ENCODE assay signal across 21 cellular contexts in genomic region chr16:83996481-83997252, GRCh38. TPM values are rescaled to one million over a fixed set of nuclear protein-coding genes. Genes with fewer than 3 reads are reported as not detected.
DNase-seq lines count a peak whose midpoint lies in the region; ATAC-seq, FAIRE-seq and TF ChIP-seq lines count a peak whose summit lies in the region.
"Had no signal": no experiment of that assay in that cellular context is flagged by ENCODE, and none has a peak within 500 bp of the region (broad histone marks: within the 10 kb centered on the region; RNA-seq: fewer than 3 reads in every experiment).

No MANE protein-coding gene starts in this region.

- no peak for FAIRE-seq in H1 (lab: Jason Lieb, UNC)
- FAIRE-seq: endothelial cell of umbilical vein had no signal

- H3K4me1 Mint-ChIP-seq in progenitor cell of endocrine pancreas (ENCODE audit: low read depth), result no peaks in the 10 kb centered on the region

- H3K27ac Mint-ChIP-seq in progenitor cell of endocrine pancreas, result no peak overlapping the region
- H3K27ac Mint-ChIP-seq: IgD-negative memory B cell had no signal

- H3K27ac ChIP-seq in H1 (ENCODE audit: low read depth, low read length), result no peak overlapping the region
- H3K27ac ChIP-seq: gastrocnemius medialis, left lung, PC-9, SK-N-MC, skin epidermis, testis had no signal

- peak; percentile 39 for DNase-seq in ELR (ENCODE audit: low read depth)
- peak; percentile 55 for DNase-seq in HuH-7 (ENCODE audit: low spot score)
- DNase-seq in H1 (ENCODE audit: low read depth in 1 of 2, low spot score in 2 of 2), result no peak
- no peak for DNase-seq in progenitor cell of endocrine pancreas (ENCODE audit: low spot score, unreplicated experiment)
- DNase-seq in NCI-H748 (lab: John Stamatoyannopoulos, UW; ENCODE audit: unreplicated experiment), result no peak
- DNase-seq in cerebellar nuclear complex (lab: John Stamatoyannopoulos, UW), result no peak
- DNase-seq: activated CD4-positive, alpha-beta T cell treated with anti-CD3 and anti-CD28 coated beads for 48 hours; activated naive CD4-positive, alpha-beta T cell treated with anti-CD3 and anti-CD28 coated beads, Interleukin-2, amount 50 U/mL, for 16 hours; cortex of kidney; gastrocnemius medialis; left lung; NCI-H1048; PC-9; stimulated activated CD4-positive, alpha-beta T cell treated with anti-CD3 and anti-CD28 coated beads, Interleukin-4, amount 100 ng/mL, for 24 hours; T1000 had no signal

- no peaks in the 10 kb centered on the region for H3K9me3 Mint-ChIP-seq in progenitor cell of endocrine pancreas (ENCODE audit: low read depth)

- no peak overlapping the region for H3K9ac ChIP-seq in H1 (replicated peaks in 1 of 4; ENCODE audit: extremely low read depth in 1 of 4, low read depth in 3 of 4, low read length in 3 of 4)

- H3K9me3 ChIP-seq in H1 (ENCODE audit: insufficient read depth in 2 of 2, low read depth in 1 of 2, low read length in 1 of 2), result no peaks in the 10 kb centered on the region; a peak in 1 of 4 replicates
- H3K9me3 ChIP-seq: gastrocnemius medialis, left lung, testis had no signal

- no peak overlapping the region for H3K4ac ChIP-seq in H1 (replicated peaks; ENCODE audit: insufficient read length, low read depth, low read length)

- H4K20me1 ChIP-seq in H1 (replicated peaks in 1 of 2; ENCODE audit: control insufficient read depth in 1 of 2, insufficient read depth in 2 of 2, low read length in 2 of 2), result peaks cover 0 to 2% of the 10 kb centered on the region in 2 experiments

- H3K79me2 ChIP-seq in H1 (ENCODE audit: control insufficient read depth in 1 of 2, insufficient read depth in 2 of 2, low read length in 2 of 2), result no peaks in the 10 kb centered on the region

- no peaks in the 10 kb centered on the region for H3K27me3 Mint-ChIP-seq in progenitor cell of endocrine pancreas

- H3K27me3 ChIP-seq in H1 (replicated peaks in 1 of 4; ENCODE audit: control insufficient read depth in 3 of 4, extremely low read depth in 1 of 4, insufficient read depth in 3 of 4, low read length in 3 of 4), result no peaks in the 10 kb centered on the region
- H3K27me3 ChIP-seq: testis had no signal

- H3K56ac ChIP-seq in H1 (replicated peaks; ENCODE audit: insufficient read length, low read depth, low read length), result no peak overlapping the region

- H3K4me3 ChIP-seq in H1 (ENCODE audit: extremely low read depth in 1 of 4, insufficient read depth in 2 of 4, low read depth in 3 of 4, low read length in 4 of 4), result no peak overlapping the region
- H3K4me3 ChIP-seq: gastrocnemius medialis, left lung, PC-9, SK-N-MC, skin epidermis had no signal

- H2AFZ ChIP-seq in H1 (ENCODE audit: low read length), result no peak overlapping the region
- H2AFZ ChIP-seq: PC-9 had no signal

- TF ChIP-seq RAD21 in H1 (IDR thresholded peaks at IDR 0.05 in 1 of 2, conservative IDR thresholded peaks at IDR 0.05 in 1 of 2; ENCODE audit: low read depth in 2 of 2, low read length in 2 of 2), result no peak; a peak in 1 of 4 replicates

- no peak overlapping the region for H3K4me2 ChIP-seq in H1 (ENCODE audit: insufficient read depth in 1 of 2, low read depth in 2 of 2, low read length in 2 of 2)
- H3K4me2 ChIP-seq: PC-9 had no signal

- CTCF ChIA-PET in H1 (lab: Charles Lee; ENCODE audit: partially characterized antibody), result interaction anchor here (0.6 to 6.0 kb wide), 16 partner anchors 8 to 165 kb away, joined by 3 to 42 read pairs (median 4); partner anchors contain the start of gene SLC38A8

- H3K4me1 ChIP-seq in H1 (replicated peaks in 1 of 4; ENCODE audit: control insufficient read depth in 3 of 4, insufficient read depth in 4 of 4, low read length in 3 of 4), result peaks cover 2 to 12% (median 7%) of the 10 kb centered on the region in 4 experiments; a peak in 5 of 7 replicates
- H3K4me1 ChIP-seq: testis had no signal

- H2BK20ac ChIP-seq in H1 (ENCODE audit: low read length), result no peak overlapping the region

- H2BK5ac ChIP-seq in H1 (ENCODE audit: low read depth, low read length), result no peak overlapping the region; the same call in 1 of the 2 replicates

- no peak overlapping the region for H3K23ac ChIP-seq in H1 (ENCODE audit: insufficient read length)

- no peak for ATAC-seq in GM21390 (IDR thresholded peaks at IDR 0.05; ENCODE audit: unreplicated experiment)
- ATAC-seq: gastrocnemius medialis had no signal

- no peak overlapping the region for H2BK15ac ChIP-seq in H1 (ENCODE audit: low read length)

- H3K36me3 Mint-ChIP-seq in progenitor cell of endocrine pancreas (ENCODE audit: insufficient read depth), result no peaks in the 10 kb centered on the region
- H3K36me3 Mint-ChIP-seq: IgD-negative memory B cell had no signal

- no peak overlapping the region for H2BK120ac ChIP-seq in H1 (replicated peaks; ENCODE audit: low read depth, low read length)

- H2AK5ac ChIP-seq in H1 (ENCODE audit: low read depth, low read length), result no peak overlapping the region

- H4K5ac ChIP-seq in H1 (ENCODE audit: insufficient read length, low read depth, low read length), result no peak overlapping the region

- H3K36me3 ChIP-seq in H1 (ENCODE audit: control insufficient read depth in 2 of 4, insufficient read depth in 4 of 4, low read length in 3 of 4), result no peaks in the 10 kb centered on the region
- H3K36me3 ChIP-seq: gastrocnemius medialis, left lung had no signal

- WGBS in H1 (ENCODE audit: extremely low coverage in 1 of 2, insufficient coverage in 1 of 2, insufficient read length in 1 of 2, insufficient replicate concordance in 2 of 2, low coverage in 1 of 2, low lambda C conversion rate in 2 of 2, missing lambda C conversion rate in 1 of 2), 2 experiments, result 87% methylated on average over 15 of the region's 15 CpGs; no CpG with 5 or more reads in 1 of the 2 experiments

- H3K23me2 ChIP-seq in H1 (ENCODE audit: low read depth, low read length), result no peaks in the 10 kb centered on the region

- no peaks in the 10 kb centered on the region for H3K79me1 ChIP-seq in H1 (ENCODE audit: low read depth, low read length)

- H3K4me3 Mint-ChIP-seq in progenitor cell of endocrine pancreas (ENCODE audit: low read depth), result no peak overlapping the region
- H3K4me3 Mint-ChIP-seq: IgD-negative memory B cell had no signal

- no peak overlapping the region for H4K8ac ChIP-seq in H1 (ENCODE audit: extremely low read depth, insufficient read depth, low read length)

- H3K18ac ChIP-seq in H1 (ENCODE audit: extremely low read depth, low read length), result no peak overlapping the region

- H4K91ac ChIP-seq in H1 (replicated peaks; ENCODE audit: insufficient read length, low read length), result no peak overlapping the region

- TF ChIP-seq EP300 in H1 (IDR thresholded peaks at IDR 0.05; ENCODE audit: borderline replicate concordance in 1 of 2, low read depth in 2 of 2, low read length in 2 of 2), result no peak

- POLR2A ChIA-PET in H1 (lab: Charles Lee; ENCODE audit: partially characterized antibody), result interaction anchor here (0.8 to 0.9 kb wide), 2 partner anchors 8 to 9 kb away, joined by 3 to 4 read pairs; no protein-coding TSS in a partner anchor

- no peak for TF ChIP-seq POLR2A in H1 (IDR thresholded peaks at IDR 0.05; ENCODE audit: control extremely low read depth in 1 of 2, low read depth in 2 of 2, low read length in 2 of 2)

- H3K14ac ChIP-seq in H1 (ENCODE audit: insufficient read length), result no peak overlapping the region

- no peak overlapping the region for H2BK12ac ChIP-seq in H1 (ENCODE audit: low read depth, low read length)

- peak; percentile 12 to 32 (median 28) for TF ChIP-seq CTCF in H1 (IDR thresholded peaks at IDR 0.05; ENCODE audit: control extremely low read depth in 1 of 3, insufficient read depth in 1 of 3, low read depth in 1 of 3, low read length in 3 of 3)
- peak; percentile 14 for TF ChIP-seq CTCF in progenitor cell of endocrine pancreas (IDR thresholded peaks at IDR 0.05; ENCODE audit: unreplicated experiment)

TF ChIP-seq in H1, 55 proteins besides CTCF, POLR2A, EP300 and RAD21 (continues in another document):
- TF ChIP-seq CEBPB (IDR thresholded peaks at IDR 0.05; ENCODE audit: low read depth, low read length) (no peak), SRF (IDR thresholded peaks at IDR 0.05; ENCODE audit: low read depth, low read length) (no peak), HDAC6 (IDR thresholded peaks at IDR 0.05; ENCODE audit: low read depth, low read length) (no peak), SIN3A (conservative IDR thresholded peaks at IDR 0.05 in 1 of 2, IDR thresholded peaks at IDR 0.05 in 1 of 2; ENCODE audit: low read depth in 1 of 2, low read length in 2 of 2) (no peak)

RNA-seq across cellular contexts. Expression of gene NECAB2, which starts 28.6 kb away (rescaled TPM):
- 2.0 and 3.6 TPM in 2 replicates for total RNA-seq in H1 (2021; fragmentation: NEBNext Ultra II Directional; extraction: Animal tissue kit (Norgen Biotek cat#: 25700))
- polyA plus RNA-seq in H1 (2011; rRNA removed), result 4.2 and 7.5 TPM in 2 replicates
- polyA plus RNA-seq in H1 (2011; cell fraction: cytosol; rRNA removed), result 5.4 TPM
- 27.9 TPM for polyA plus RNA-seq in H1 (2011; cell fraction: nucleus; rRNA removed)
- polyA plus RNA-seq in H1 (2012, experiment 1 of 2), result 3.8 to 7.5 TPM (median 5.9 TPM) in 4 replicates
- 2.7 TPM for polyA plus RNA-seq in H1 (2012, experiment 2 of 2)
- polyA plus RNA-seq in H1 (2013, experiment 1 of 2), result 3.8 TPM
- 4.0 TPM for polyA plus RNA-seq in H1 (2013, experiment 2 of 2)
- polyA minus RNA-seq in H1 (2011; rRNA and poly(A)+ RNA removed), result 2.3 and 3.2 TPM in 2 replicates
- polyA minus RNA-seq in H1 (2011; cell fraction: cytosol; rRNA and poly(A)+ RNA removed), result 2.6 TPM
- polyA minus RNA-seq in H1 (2011; cell fraction: nucleus; rRNA and poly(A)+ RNA removed), result 4.1 TPM
- 4.4 and 4.6 TPM in 2 replicates for total RNA-seq in progenitor cell of endocrine pancreas
- total RNA-seq: gastrocnemius medialis had no signal
- polyA plus RNA-seq: IgD-negative memory B cell had no signal

RNA-seq across cellular contexts. Expression of gene OSGIN1, which starts 43.6 kb away (rescaled TPM):
- 0.48 and 0.58 TPM in 2 replicates for total RNA-seq in H1 (2021; fragmentation: NEBNext Ultra II Directional; extraction: Animal tissue kit (Norgen Biotek cat#: 25700))
- polyA plus RNA-seq in H1 (2011; rRNA removed), result 0.76 and 1.5 TPM in 2 replicates
- polyA plus RNA-seq in H1 (2011; cell fraction: cytosol; rRNA removed), result 1.2 TPM
- 2.4 TPM for polyA plus RNA-seq in H1 (2011; cell fraction: nucleus; rRNA removed)
- polyA plus RNA-seq in H1 (2012, experiment 1 of 2), result 0.53 to 0.86 TPM (median 0.70 TPM) in 4 replicates
- 0.34 TPM for polyA plus RNA-seq in H1 (2012, experiment 2 of 2)
- 0.34 TPM for polyA plus RNA-seq in H1 (2013, experiment 1 of 2)
- 0.48 TPM for polyA plus RNA-seq in H1 (2013, experiment 2 of 2)
- polyA minus RNA-seq in H1 (2011; rRNA and poly(A)+ RNA removed), result 0.16 and 0.22 TPM in 2 replicates
- 0.59 TPM for polyA minus RNA-seq in H1 (2011; cell fraction: cytosol; rRNA and poly(A)+ RNA removed)
- 2.5 TPM for polyA minus RNA-seq in H1 (2011; cell fraction: nucleus; rRNA and poly(A)+ RNA removed)
- 2.3 and 2.7 TPM in 2 replicates for total RNA-seq in progenitor cell of endocrine pancreas

RNA-seq across cellular contexts. Expression of gene SLC38A8, which starts 45.9 kb away (rescaled TPM):
- total RNA-seq in H1 (2021; fragmentation: NEBNext Ultra II Directional; extraction: Animal tissue kit (Norgen Biotek cat#: 25700)), result not detected in 2 replicates
- 0.08 TPM in 1 of 2 replicates, not detected in the other for polyA plus RNA-seq in H1 (2011; rRNA removed)
- not detected for polyA plus RNA-seq in H1 (2011; cell fraction: cytosol; rRNA removed)
- polyA plus RNA-seq in H1 (2011; cell fraction: nucleus; rRNA removed), result not detected
- polyA plus RNA-seq in H1 (2012, experiment 1 of 2), result not detected in 4 replicates
- polyA plus RNA-seq in H1 (2012, experiment 2 of 2), result not detected
- polyA plus RNA-seq in H1 (2013, experiment 1 of 2), result not detected
- polyA plus RNA-seq in H1 (2013, experiment 2 of 2), result 0.15 TPM
- not detected in 2 replicates for polyA minus RNA-seq in H1 (2011; rRNA and poly(A)+ RNA removed)
- not detected for polyA minus RNA-seq in H1 (2011; cell fraction: cytosol; rRNA and poly(A)+ RNA removed)
- polyA minus RNA-seq in H1 (2011; cell fraction: nucleus; rRNA and poly(A)+ RNA removed), result not detected
- 0.24 and 0.80 TPM in 2 replicates for total RNA-seq in progenitor cell of endocrine pancreas
- total RNA-seq: endothelial cell of umbilical vein, gastrocnemius medialis, PC-9 had no signal
- polyA plus RNA-seq: endothelial cell of umbilical vein, IgD-negative memory B cell had no signal

Comparison
In these comparisons a context has a peak if more than half of its experiments do, and no peak if none do; other contexts are left out.
1. DNase-seq: peak in ELR (single experiment) and HuH-7 (single experiment); none in H1 (0 of 2), progenitor cell of endocrine pancreas (single experiment), NCI-H748 (single experiment) and cerebellar nuclear complex (0 of 2).